In genomic region chr2:161416294-161416632, GRCh38 we compare ENCODE assay signal across 12 cellular contexts. TPM values are rescaled to one million over a fixed set of nuclear protein-coding genes. Genes with fewer than 3 reads are reported as not detected.
DNase-seq lines count a peak whose midpoint lies in the region; ATAC-seq and TF ChIP-seq lines count a peak whose summit lies in the region.
"Had no signal": no experiment of that assay in that cellular context is flagged by ENCODE, and none has a peak within 500 bp of the region (broad histone marks: within the 10 kb centered on the region; RNA-seq: fewer than 3 reads in every experiment).

Gene TBR1, plus strand, starts transcription at chr2:161416297. Its CDS starts 114 bp downstream, at chr2:161416411.

- H3K9ac ChIP-seq in smooth muscle cell (ENCODE audit: low read depth): no peak within 1 kb of the TSS

- peaks cover 3% of the 10 kb centered on the region for H3K36me3 ChIP-seq in smooth muscle cell (ENCODE audit: low read depth)

- peaks cover 30% of the 10 kb centered on the region for H3K4me1 ChIP-seq in smooth muscle cell (ENCODE audit: low read depth)

- no peaks in the 10 kb centered on the region for H3K79me2 ChIP-seq in smooth muscle cell (ENCODE audit: low read depth)

- no peak within 1 kb of the TSS for H3K27ac ChIP-seq in smooth muscle cell (ENCODE audit: low read depth)

- H2AFZ ChIP-seq in smooth muscle cell (ENCODE audit: low read depth): no peak within 1 kb of the TSS

- H3K36me3 Mint-ChIP-seq in T-helper 1 cell treated with Interleukin-12 subunit alpha and Interleukin-12 subunit beta and Interleukin-4 antibody, amounts not matched to agents 30 μg/mL and 1 μg/mL, for 36 hours (ENCODE audit: low read depth): peaks cover 24% of the 10 kb centered on the region

- H3K27ac Mint-ChIP-seq in T-helper 1 cell treated with Interleukin-12 subunit alpha and Interleukin-12 subunit beta and Interleukin-4 antibody, amounts not matched to agents 30 μg/mL and 1 μg/mL, for 36 hours: peak within 1 kb of the TSS; percentile 50

- no peaks in the 10 kb centered on the region for H3K9me3 Mint-ChIP-seq in T-helper 1 cell treated with Interleukin-12 subunit alpha and Interleukin-12 subunit beta and Interleukin-4 antibody, amounts not matched to agents 30 μg/mL and 1 μg/mL, for 36 hours

- peak within 1 kb of the TSS; percentile 98 for H3K4me2 ChIP-seq in smooth muscle cell

- peaks cover 49% of the 10 kb centered on the region for H3K4me1 Mint-ChIP-seq in T-helper 1 cell treated with Interleukin-12 subunit alpha and Interleukin-12 subunit beta and Interleukin-4 antibody, amounts not matched to agents 30 μg/mL and 1 μg/mL, for 36 hours (ENCODE audit: low read depth)

- peak; percentile 9; the same call in 2 of the 3 replicates for ATAC-seq in SK-N-SH treated with all-trans-retinoic acid at 6 μM for 48 hours

- H3K27me3 ChIP-seq in smooth muscle cell (ENCODE audit: low read depth): peaks cover 88% of the 10 kb centered on the region

- no peaks in the 10 kb centered on the region for H4K20me1 ChIP-seq in smooth muscle cell (ENCODE audit: low read depth)

- peak within 1 kb of the TSS; percentile 76 for H3K4me3 Mint-ChIP-seq in T-helper 1 cell treated with Interleukin-12 subunit alpha and Interleukin-12 subunit beta and Interleukin-4 antibody, amounts not matched to agents 30 μg/mL and 1 μg/mL, for 36 hours

- DNase-seq in T-helper 1 cell (no peak), epithelial cell of proximal tubule (ENCODE audit: low read depth) (no peak), smooth muscle cell (lab: John Stamatoyannopoulos, UW; ENCODE audit: unreplicated experiment) (no peak), RPMI8226 (no peak), NCI-H2107 (lab: John Stamatoyannopoulos, UW) (no peak), NCI-H2196 (lab: John Stamatoyannopoulos, UW; ENCODE audit: unreplicated experiment) (no peak)
- DNase-seq: activated naive CD4-positive, alpha-beta T cell; NCI-H2171; stimulated activated naive CD4-positive, alpha-beta T cell treated with Interleukin-2 at 50 U/mL for 16 hours had no signal

- WGBS in smooth muscle cell (ENCODE audit: low lambda C conversion rate): 8% methylated on average over 7 of the region's 7 CpGs

- H3F3A ChIP-seq in smooth muscle cell (ENCODE audit: low read depth): no peaks in the 10 kb centered on the region

- H3K9me3 ChIP-seq in smooth muscle cell (replicated peaks; ENCODE audit: low read depth): no peaks in the 10 kb centered on the region

- TF ChIP-seq CTCF in epithelial cell of proximal tubule (conservative IDR thresholded peaks at IDR 0.05; ENCODE audit: low read depth, low read length) (no peak), smooth muscle cell (IDR thresholded peaks at IDR 0.05; ENCODE audit: borderline replicate concordance, insufficient read depth, poor library complexity, severe bottlenecking) (no peak)

- peak within 1 kb of the TSS; percentile 53 for H3K4me3 ChIP-seq in epithelial cell of proximal tubule (ENCODE audit: low read depth, low read length)
- H3K4me3 ChIP-seq in smooth muscle cell: peak within 1 kb of the TSS; percentile 51

- H3K27me3 Mint-ChIP-seq in T-helper 1 cell treated with Interleukin-12 subunit alpha and Interleukin-12 subunit beta and Interleukin-4 antibody, amounts not matched to agents 30 μg/mL and 1 μg/mL, for 36 hours (ENCODE audit: low read depth): peaks cover 72% of the 10 kb centered on the region

TF ChIP-seq in SK-N-SH treated with all-trans-retinoic acid at 6 μM for 48 hours, 23 proteins besides CTCF, POLR2A, EP300 and RAD21:
- TF ChIP-seq, protein P1, sequence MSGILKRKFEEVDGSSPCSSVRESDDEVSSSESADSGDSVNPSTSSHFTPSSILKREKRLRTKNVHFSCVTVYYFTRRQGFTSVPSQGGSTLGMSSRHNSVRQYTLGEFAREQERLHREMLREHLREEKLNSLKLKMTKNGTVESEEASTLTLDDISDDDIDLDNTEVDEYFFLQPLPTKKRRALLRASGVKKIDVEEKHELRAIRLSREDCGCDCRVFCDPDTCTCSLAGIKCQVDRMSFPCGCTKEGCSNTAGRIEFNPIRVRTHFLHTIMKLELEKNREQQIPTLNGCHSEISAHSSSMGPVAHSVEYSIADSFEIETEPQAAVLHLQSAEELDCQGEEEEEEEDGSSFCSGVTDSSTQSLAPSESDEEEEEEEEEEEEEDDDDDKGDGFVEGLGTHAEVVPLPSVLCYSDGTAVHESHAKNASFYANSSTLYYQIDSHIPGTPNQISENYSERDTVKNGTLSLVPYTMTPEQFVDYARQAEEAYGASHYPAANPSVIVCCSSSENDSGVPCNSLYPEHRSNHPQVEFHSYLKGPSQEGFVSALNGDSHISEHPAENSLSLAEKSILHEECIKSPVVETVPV (CRISPR knock-in tag; IDR thresholded peaks at IDR 0.05): no peak
- TF ChIP-seq TCF4 (CRISPR knock-in tag; IDR thresholded peaks at IDR 0.05; ENCODE audit: borderline replicate concordance) (no peak), ARNTL (CRISPR knock-in tag; IDR thresholded peaks at IDR 0.05; ENCODE audit: borderline replicate concordance, low read depth) (no peak), GLIS3 (CRISPR knock-in tag; IDR thresholded peaks at IDR 0.05) (no peak), ZNF8 (CRISPR knock-in tag; IDR thresholded peaks at IDR 0.05) (no peak), ESRRG (CRISPR knock-in tag; IDR thresholded peaks at IDR 0.05) (no peak), CSDC2 (CRISPR knock-in tag; IDR thresholded peaks at IDR 0.05) (no peak), PATZ1 (CRISPR knock-in tag; IDR thresholded peaks at IDR 0.05; ENCODE audit: borderline replicate concordance) (no peak), ZNF70 (CRISPR knock-in tag; IDR thresholded peaks at IDR 0.05) (no peak), ZNF565 (CRISPR knock-in tag; conservative IDR thresholded peaks at IDR 0.05; ENCODE audit: low read depth) (no peak), ZFP3 (CRISPR knock-in tag; IDR thresholded peaks at IDR 0.05) (no peak), PPARA (CRISPR knock-in tag; IDR thresholded peaks at IDR 0.05; ENCODE audit: borderline replicate concordance) (no peak), ISL1 (CRISPR knock-in tag; IDR thresholded peaks at IDR 0.05) (no peak), SNAI2 (CRISPR knock-in tag; IDR thresholded peaks at IDR 0.05) (no peak), RARB (CRISPR knock-in tag; IDR thresholded peaks at IDR 0.05) (no peak), OSR1 (CRISPR knock-in tag; IDR thresholded peaks at IDR 0.05) (no peak), ZC3H10 (CRISPR knock-in tag; IDR thresholded peaks at IDR 0.05) (no peak)
- TF ChIP-seq, protein P2, sequence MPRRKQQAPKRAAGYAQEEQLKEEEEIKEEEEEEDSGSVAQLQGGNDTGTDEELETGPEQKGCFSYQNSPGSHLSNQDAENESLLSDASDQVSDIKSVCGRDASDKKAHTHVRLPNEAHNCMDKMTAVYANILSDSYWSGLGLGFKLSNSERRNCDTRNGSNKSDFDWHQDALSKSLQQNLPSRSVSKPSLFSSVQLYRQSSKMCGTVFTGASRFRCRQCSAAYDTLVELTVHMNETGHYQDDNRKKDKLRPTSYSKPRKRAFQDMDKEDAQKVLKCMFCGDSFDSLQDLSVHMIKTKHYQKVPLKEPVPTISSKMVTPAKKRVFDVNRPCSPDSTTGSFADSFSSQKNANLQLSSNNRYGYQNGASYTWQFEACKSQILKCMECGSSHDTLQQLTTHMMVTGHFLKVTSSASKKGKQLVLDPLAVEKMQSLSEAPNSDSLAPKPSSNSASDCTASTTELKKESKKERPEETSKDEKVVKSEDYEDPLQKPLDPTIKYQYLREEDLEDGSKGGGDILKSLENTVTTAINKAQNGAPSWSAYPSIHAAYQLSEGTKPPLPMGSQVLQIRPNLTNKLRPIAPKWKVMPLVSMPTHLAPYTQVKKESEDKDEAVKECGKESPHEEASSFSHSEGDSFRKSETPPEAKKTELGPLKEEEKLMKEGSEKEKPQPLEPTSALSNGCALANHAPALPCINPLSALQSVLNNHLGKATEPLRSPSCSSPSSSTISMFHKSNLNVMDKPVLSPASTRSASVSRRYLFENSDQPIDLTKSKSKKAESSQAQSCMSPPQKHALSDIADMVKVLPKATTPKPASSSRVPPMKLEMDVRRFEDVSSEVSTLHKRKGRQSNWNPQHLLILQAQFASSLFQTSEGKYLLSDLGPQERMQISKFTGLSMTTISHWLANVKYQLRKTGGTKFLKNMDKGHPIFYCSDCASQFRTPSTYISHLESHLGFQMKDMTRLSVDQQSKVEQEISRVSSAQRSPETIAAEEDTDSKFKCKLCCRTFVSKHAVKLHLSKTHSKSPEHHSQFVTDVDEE (CRISPR knock-in tag; IDR thresholded peaks at IDR 0.05): no peak

RNA-seq across cellular contexts. Expression of gene TBR1, which starts in this region (rescaled TPM):
- not detected in 2 replicates for total RNA-seq in epithelial cell of proximal tubule
- total RNA-seq in smooth muscle cell: 0.13 and 2.3 TPM in 2 replicates
- 0.04 TPM in 1 of 2 replicates, not detected in the other for polyA plus RNA-seq in smooth muscle cell
- total RNA-seq: mesenteric fat pad had no signal
